21 cellular contexts compared by ENCODE assay signal in genomic region chr13:98089246-98089645, GRCh38. TPM values are rescaled to one million over a fixed set of nuclear protein-coding genes. Genes with fewer than 3 reads are reported as not detected.
DNase-seq lines count a peak whose midpoint lies in the region; ATAC-seq and TF ChIP-seq lines count a peak whose summit lies in the region.
"Had no signal": no experiment of that assay in that cellular context is flagged by ENCODE, and none has a peak within 500 bp of the region (broad histone marks: within the 10 kb centered on the region; RNA-seq: fewer than 3 reads in every experiment).

No MANE protein-coding gene starts in this region.

- no peaks in the 10 kb centered on the region for H3K36me3 Mint-ChIP-seq in activated naive CD4-positive, alpha-beta T cell treated with anti-CD3 and anti-CD28 coated beads for 36 hours (ENCODE audit: low read depth)
- H3K36me3 Mint-ChIP-seq: activated CD4-positive, alpha-beta memory T cell treated with anti-CD3 and anti-CD28 coated beads for 36 hours had no signal

- no peak overlapping the region for H3K4me3 Mint-ChIP-seq in activated naive CD4-positive, alpha-beta T cell treated with anti-CD3 and anti-CD28 coated beads for 36 hours
- H3K4me3 Mint-ChIP-seq: activated B cell treated with CpG ODN at 0.5 μM for 24 hours; activated CD4-positive, alpha-beta memory T cell treated with anti-CD3 and anti-CD28 coated beads for 36 hours had no signal

- H3K4me3 ChIP-seq in fibroblast of pulmonary artery (replicated peaks; ENCODE audit: low read depth, low read length): no peak overlapping the region
- H3K4me3 ChIP-seq: lung, smooth muscle cell had no signal

- no peak for ATAC-seq in HG02884 (IDR thresholded peaks at IDR 0.05; ENCODE audit: unreplicated experiment)

- no peaks in the 10 kb centered on the region for H3K4me1 Mint-ChIP-seq in activated naive CD4-positive, alpha-beta T cell treated with anti-CD3 and anti-CD28 coated beads for 36 hours (ENCODE audit: low read depth)
- H3K4me1 Mint-ChIP-seq: activated B cell treated with CpG ODN at 0.5 μM for 24 hours had no signal

- peaks cover 7% of the 10 kb centered on the region for H3K9me3 Mint-ChIP-seq in activated naive CD4-positive, alpha-beta T cell treated with anti-CD3 and anti-CD28 coated beads for 36 hours
- H3K9me3 Mint-ChIP-seq: activated B cell treated with CpG ODN at 0.5 μM for 24 hours; activated CD4-positive, alpha-beta memory T cell treated with anti-CD3 and anti-CD28 coated beads for 36 hours had no signal

- H3K27ac Mint-ChIP-seq in activated naive CD4-positive, alpha-beta T cell treated with anti-CD3 and anti-CD28 coated beads for 36 hours: no peak overlapping the region
- H3K27ac Mint-ChIP-seq: activated B cell treated with CpG ODN at 0.5 μM for 24 hours; activated CD4-positive, alpha-beta memory T cell treated with anti-CD3 and anti-CD28 coated beads for 36 hours had no signal

- intact Hi-C loops in activated naive CD4-positive, alpha-beta T cell treated with anti-CD3 and anti-CD28 coated beads for 36 hours (cut with micrococcal nuclease): no loop called here

- TF ChIP-seq CTCF in fibroblast of pulmonary artery (IDR thresholded peaks at IDR 0.05; ENCODE audit: low read length, missing control alignments): no peak

- H3K27me3 Mint-ChIP-seq in activated naive CD4-positive, alpha-beta T cell treated with anti-CD3 and anti-CD28 coated beads for 36 hours (ENCODE audit: low read depth): no peaks in the 10 kb centered on the region
- H3K27me3 Mint-ChIP-seq: activated B cell treated with CpG ODN at 0.5 μM for 24 hours; activated CD4-positive, alpha-beta memory T cell treated with anti-CD3 and anti-CD28 coated beads for 36 hours had no signal

- DNase-seq in GM04504 (ENCODE audit: low read depth) (peak; percentile 25), astrocyte of the hippocampus (ENCODE audit: low read depth, low spot score) (peak; percentile 10), fibroblast of pulmonary artery (ENCODE audit: low read depth) (peak; percentile 68), stromal cell of bone marrow (ENCODE audit: low read depth) (peak; percentile 77), NCI-H1930 (lab: John Stamatoyannopoulos, UW) (no peak)
- DNase-seq in activated naive CD4-positive, alpha-beta T cell treated with anti-CD3 and anti-CD28 coated beads for 36 hours: no peak
- DNase-seq: activated B cell treated with CpG ODN at 0.5 μM for 24 hours; activated CD4-positive, alpha-beta memory T cell treated with anti-CD3 and anti-CD28 coated beads for 36 hours; activated gamma-delta T cell treated with Interleukin-2 at 50 U/mL for 16 hours; BE2C; COR-L47; DMS79 treated with DMSO at 0.1 percent for 48 hours; MM.1S; NCI-H1417 treated with DMSO at 0.1 percent for 48 hours; NCI-H524 treated with DMSO at 0.1 percent for 48 hours; RPMI8226; SK-N-SH; stimulated activated naive CD4-positive, alpha-beta T cell treated with Interleukin-2 at 50 U/mL for 16 hours had no signal

- CTCF ChIA-PET in activated naive CD4-positive, alpha-beta T cell treated with anti-CD3 and anti-CD28 coated beads for 36 hours (lab: Charles Lee): no interaction called here

RNA-seq across cellular contexts. Expression of gene FARP1, which starts 53.6 kb away (rescaled TPM):
- under 1 TPM; 0.27 to 0.38 TPM for total RNA-seq in activated naive CD4-positive, alpha-beta T cell treated with anti-CD3 and anti-CD28 coated beads for 36 hours

Comparison
In these comparisons a context has a peak if more than half of its experiments do, and no peak if none do; other contexts are left out.
1. DNase-seq: peak in GM04504 (single experiment), astrocyte of the hippocampus (single experiment), fibroblast of pulmonary artery (single experiment) and stromal cell of bone marrow (single experiment); none in activated naive CD4-positive, alpha-beta T cell treated with anti-CD3 and anti-CD28 coated beads for 36 hours (single experiment) and NCI-H1930 (0 of 2).